In genomic region chr1:120229835-120230234, GRCh38 we compare ENCODE assay signal across 7 cellular contexts. TPM values are rescaled to one million over a fixed set of nuclear protein-coding genes. Genes with fewer than 3 reads are reported as not detected.
DNase-seq lines count a peak whose midpoint lies in the region; ATAC-seq and TF ChIP-seq lines count a peak whose summit lies in the region.
"Not testable (repeated sequence)": the region's sequence is repeated elsewhere in the genome, so short reads cannot be mapped to it uniquely, and the experiment has no call there.

No MANE protein-coding gene starts in this region.

- H2AK9ac ChIP-seq in IMR-90 (replicated peaks; ENCODE audit: low read depth, low read length, poor library complexity): not testable (repeated sequence)

- intact Hi-C loops in IMR-90 (cut with micrococcal nuclease); psoas muscle (cut with DNase I): not testable (repeated sequence)

- not testable (repeated sequence) for TF ChIP-seq POLR2A in IMR-90 (IDR thresholded peaks at IDR 0.05; ENCODE audit: low read depth, low read length)

- H3K4me3 ChIP-seq in IMR-90 (ENCODE audit: insufficient read depth, low read depth, low read length); psoas muscle: not testable (repeated sequence)

- not testable (repeated sequence) for DNase-seq in IMR-90; activated T-cell treated with anti-CD3 and anti-CD28 coated beads, Interleukin-2, amount 50 U/mL, for 4 hours; activated naive CD4-positive, alpha-beta T cell treated with anti-CD3 and anti-CD28 coated beads, Interleukin-2, amount 50 U/mL, for 72 hours (ENCODE audit: low spot score in 2 of 2); psoas muscle; stimulated activated naive CD8-positive, alpha-beta T cell treated with anti-CD3 and anti-CD28 coated beads, Interleukin-15, Interleukin-2, amounts not matched to agents 100 U/mL and 50 U/mL, for 24 hours

- H3K27me3 ChIP-seq in IMR-90 (ENCODE audit: control insufficient read depth, insufficient read depth, low read length); psoas muscle (ENCODE audit: insufficient read depth in 3 of 3, low read length in 2 of 3): not testable (repeated sequence)

- not testable (repeated sequence) for H3K56ac ChIP-seq in IMR-90 (ENCODE audit: extremely low read depth, insufficient read depth, low read length)

- not testable (repeated sequence) for H3K4me1 Mint-ChIP-seq in activated T-cell treated with anti-CD3 and anti-CD28 coated beads, Interleukin-2, amount 50 U/mL, for 4 hours (ENCODE audit: low read depth)

- H2BK120ac ChIP-seq in IMR-90 (ENCODE audit: low read depth, low read length): not testable (repeated sequence)

- not testable (repeated sequence) for H4K8ac ChIP-seq in IMR-90 (ENCODE audit: low read depth in 2 of 2, low read length in 2 of 2)

- H3K27ac Mint-ChIP-seq in activated naive CD4-positive, alpha-beta T cell treated with anti-CD3 and anti-CD28 coated beads, Interleukin-2, amount 50 U/mL, for 72 hours: not testable (repeated sequence)

- H2BK20ac ChIP-seq in IMR-90 (ENCODE audit: low read depth, low read length): not testable (repeated sequence)

- not testable (repeated sequence) for H4K91ac ChIP-seq in IMR-90 (ENCODE audit: insufficient read depth, low read depth, low read length)

- no CpG with 5 or more reads among the region's 1 CpG for WGBS in IMR-90 (ENCODE audit: extremely low coverage in 2 of 2, insufficient read length in 1 of 2), 2 experiments
- WGBS in psoas muscle, 3 donors: no CpG with 5 or more reads among the region's 1 CpG

- not testable (repeated sequence) for H3K36me3 Mint-ChIP-seq in activated T-cell treated with anti-CD3 and anti-CD28 coated beads, Interleukin-2, amount 50 U/mL, for 4 hours (ENCODE audit: insufficient read depth); activated naive CD4-positive, alpha-beta T cell treated with anti-CD3 and anti-CD28 coated beads, Interleukin-2, amount 50 U/mL, for 72 hours

- CTCF ChIA-PET in IMR-90 (lab: Yijun Ruan, JAX): not testable (repeated sequence)

- H2BK5ac ChIP-seq in IMR-90 (ENCODE audit: low read depth, low read length, poor library complexity, severe bottlenecking): not testable (repeated sequence)

- POLR2A ChIA-PET in IMR-90 (lab: Charles Lee; ENCODE audit: unreplicated experiment): not testable (repeated sequence)

- not testable (repeated sequence) for H2BK15ac ChIP-seq in IMR-90 (ENCODE audit: low read depth, low read length)

- not testable (repeated sequence) for H2AK5ac ChIP-seq in IMR-90 (ENCODE audit: low read depth, low read length)

- H3K9me3 Mint-ChIP-seq in activated T-cell treated with anti-CD3 and anti-CD28 coated beads, Interleukin-2, amount 50 U/mL, for 4 hours; activated naive CD4-positive, alpha-beta T cell treated with anti-CD3 and anti-CD28 coated beads, Interleukin-2, amount 50 U/mL, for 72 hours: not testable (repeated sequence)

- H3K23ac ChIP-seq in IMR-90 (ENCODE audit: low read depth, low read length): not testable (repeated sequence)

- H3K9me1 ChIP-seq in IMR-90 (ENCODE audit: insufficient read depth, low read length): not testable (repeated sequence)

- not testable (repeated sequence) for H2AFZ ChIP-seq in IMR-90 (replicated peaks; ENCODE audit: low read length, poor library complexity)

- not testable (repeated sequence) for H3K4me1 ChIP-seq in IMR-90 (ENCODE audit: control insufficient read depth, insufficient read depth, low read length); psoas muscle

- not testable (repeated sequence) for H3K79me1 ChIP-seq in IMR-90 (ENCODE audit: low read depth in 1 of 2, low read length in 2 of 2)

- H3K18ac ChIP-seq in IMR-90 (ENCODE audit: low read depth, low read length): not testable (repeated sequence)

- TF ChIP-seq RAD21 in IMR-90 (IDR thresholded peaks at IDR 0.05; ENCODE audit: low read length): not testable (repeated sequence)

- H3K36me3 ChIP-seq in IMR-90 (ENCODE audit: control insufficient read depth, insufficient read depth, low read length); psoas muscle (ENCODE audit: insufficient read depth in 1 of 2, low read depth in 1 of 2): not testable (repeated sequence)

- not testable (repeated sequence) for BruUV-seq in IMR-90 (replicated peaks; lab: Mats Ljungman, UMichigan)

- not testable (repeated sequence) for H3K27ac ChIP-seq in IMR-90 (ENCODE audit: insufficient read depth, low read length)
- peak overlapping the region; percentile 46 for H3K27ac ChIP-seq in psoas muscle

- H4K5ac ChIP-seq in IMR-90 (ENCODE audit: low read depth, low read length): not testable (repeated sequence)

- not testable (repeated sequence) for H3K4me3 Mint-ChIP-seq in activated T-cell treated with anti-CD3 and anti-CD28 coated beads, Interleukin-2, amount 50 U/mL, for 4 hours

- not testable (repeated sequence) for H3K9ac ChIP-seq in IMR-90 (ENCODE audit: low read depth, low read length)

- ATAC-seq in IMR-90 (ENCODE audit: low read depth) (peak; percentile 45), esophagus mucosa (peak; percentile 83), psoas muscle (peak in 2 of 4 donors; percentile 20 to 48)
- peak; percentile 65 to 73 for ATAC-seq in activated CD4-positive, CD25-positive, alpha-beta regulatory T cell treated with anti-CD3 and anti-CD28 coated beads, Interleukin-2, amount 50 U/mL, for 24 hours
- peak; percentile 23 to 35 for ATAC-seq in activated T-cell treated with anti-CD3 and anti-CD28 coated beads, Interleukin-2, amount 50 U/mL, for 4 hours
- ATAC-seq in activated naive CD4-positive, alpha-beta T cell treated with anti-CD3 and anti-CD28 coated beads, Interleukin-2, amount 50 U/mL, for 72 hours: peak; percentile 36 to 75
- peak; percentile 34 for ATAC-seq in stimulated activated naive CD8-positive, alpha-beta T cell treated with anti-CD3 and anti-CD28 coated beads, Interleukin-15, Interleukin-2, amounts not matched to agents 100 U/mL and 50 U/mL, for 24 hours

- not testable (repeated sequence) for H3K4me2 ChIP-seq in IMR-90 (ENCODE audit: low read depth, low read length)

- dilution Hi-C loops in IMR-90 (cut with HindIII; ENCODE audit: low sequenced_read_pairs, unreplicated experiment): not testable (repeated sequence)

- H3K27me3 Mint-ChIP-seq in activated T-cell treated with anti-CD3 and anti-CD28 coated beads, Interleukin-2, amount 50 U/mL, for 4 hours (ENCODE audit: low read depth): not testable (repeated sequence)

- not testable (repeated sequence) for H4K20me1 ChIP-seq in IMR-90 (ENCODE audit: insufficient read depth, low read length)

- not testable (repeated sequence) for TF ChIP-seq CTCF in IMR-90 (conservative IDR thresholded peaks at IDR 0.05; ENCODE audit: low read depth, low read length); psoas muscle (IDR thresholded peaks at IDR 0.05)

- in situ Hi-C loops in IMR-90 (cut with MboI; ENCODE audit: low sequenced_read_pairs): not testable (repeated sequence)

- not testable (repeated sequence) for H3K14ac ChIP-seq in IMR-90 (replicated peaks; ENCODE audit: low read depth, low read length)

- not testable (repeated sequence) for H3K9me3 ChIP-seq in IMR-90 (ENCODE audit: control insufficient read depth, insufficient read depth, low read length); psoas muscle

- not testable (repeated sequence) for H3K4ac ChIP-seq in IMR-90 (ENCODE audit: low read depth, low read length)

RNA-seq across cellular contexts. Expression of gene SEC22B, which starts 53.5 kb away (rescaled TPM):
- 57.4 and 78.9 TPM in 2 replicates for total RNA-seq in IMR-90 (2012; rRNA removed)
- polyA plus RNA-seq in IMR-90 (2012; rRNA removed): 26.7 and 35.9 TPM in 2 replicates
- 9.3 and 10.0 TPM in 2 replicates for polyA plus RNA-seq in IMR-90 (2012; cell fraction: cytosol; rRNA removed)
- 10.0 and 60.5 TPM in 2 replicates for polyA plus RNA-seq in IMR-90 (2012; cell fraction: nucleus; rRNA removed; ENCODE audit: low replicate concordance)
- total RNA-seq in activated T-cell treated with anti-CD3 and anti-CD28 coated beads, Interleukin-2, amount 50 U/mL, for 4 hours: 10 to 100 TPM; 19.8 to 22.6 (median 20.2) TPM
- total RNA-seq in activated naive CD4-positive, alpha-beta T cell treated with anti-CD3 and anti-CD28 coated beads, Interleukin-2, amount 50 U/mL, for 72 hours: 10 to 100 TPM; 21.2 to 31.1 TPM
- 8.9 TPM for total RNA-seq in esophagus mucosa
- 10 to 100 TPM; 14.7 to 24.4 (median 24.1) TPM for total RNA-seq in psoas muscle
- polyA plus RNA-seq in psoas muscle: 10 to 100 TPM; 14.2 to 26.9 (median 20.6) TPM
